ENCODE assay signal across 1 cellular context in genomic region chr7:155296788-155297516, GRCh38.
TF ChIP-seq lines count a peak whose summit lies in the region.

No MANE protein-coding gene starts in this region.

TF ChIP-seq in A549, 52 proteins besides CTCF, POLR2A, EP300 and RAD21 (continued from another document):
- TF ChIP-seq REST (IDR thresholded peaks at IDR 0.05) = no peak
- no peak for TF ChIP-seq ZC3H11A (IDR thresholded peaks at IDR 0.05)
- TF ChIP-seq HEYL (CRISPR knock-in tag; IDR thresholded peaks at IDR 0.05) = no peak
- peak; percentile 33 for TF ChIP-seq MAFK (IDR thresholded peaks at IDR 0.05; ENCODE audit: partially characterized antibody)
- TF ChIP-seq MAX (IDR thresholded peaks at IDR 0.05) = peak; percentile 62; the same call in 1 of the 2 replicates
- no peak for TF ChIP-seq MAZ (IDR thresholded peaks at IDR 0.05; ENCODE audit: borderline replicate concordance, low read depth, low read length)
- TF ChIP-seq BCL3 (IDR thresholded peaks at IDR 0.05) = no peak
- TF ChIP-seq SMC3 (IDR thresholded peaks at IDR 0.05) = no peak
- TF ChIP-seq USF2 (IDR thresholded peaks at IDR 0.05) = no peak
- TF ChIP-seq HOXA7 (CRISPR knock-in tag; IDR thresholded peaks at IDR 0.05) = no peak
- TF ChIP-seq EHF (CRISPR knock-in tag; IDR thresholded peaks at IDR 0.05) = no peak
- no peak for TF ChIP-seq NPAS2 (CRISPR knock-in tag; IDR thresholded peaks at IDR 0.05; ENCODE audit: borderline replicate concordance)
- no peak for TF ChIP-seq CEBPB (IDR thresholded peaks at IDR 0.05)
- TF ChIP-seq POLR2AphosphoS2 (conservative IDR thresholded peaks at IDR 0.05; ENCODE audit: low read length) = no peak
- peak; percentile 28 for TF ChIP-seq PHF8 (IDR thresholded peaks at IDR 0.05; ENCODE audit: borderline replicate concordance, low read depth)
- TF ChIP-seq ZNF302 (CRISPR knock-in tag; IDR thresholded peaks at IDR 0.05) = no peak
- no peak for TF ChIP-seq CBX8 (IDR thresholded peaks at IDR 0.05)
- no peak for TF ChIP-seq NR3C1 (IDR thresholded peaks at IDR 0.05)
- TF ChIP-seq FOSL2 (IDR thresholded peaks at IDR 0.05) = no peak
- TF ChIP-seq FOSL2 (CRISPR knock-in tag; IDR thresholded peaks at IDR 0.05) = peak; percentile 63
- TF ChIP-seq EHMT2 (IDR thresholded peaks at IDR 0.05; ENCODE audit: low read depth) = no peak
- 0 out of 2 replicates have a peak, but pooled peaks have one; percentile 23 for TF ChIP-seq FOSB (CRISPR knock-in tag; IDR thresholded peaks at IDR 0.05)
- TF ChIP-seq BHLHE40 (IDR thresholded peaks at IDR 0.05; ENCODE audit: low read depth, low read length) = 0 out of 2 replicates have a peak, but pooled peaks have one; percentile 6
- TF ChIP-seq MYC (IDR thresholded peaks at IDR 0.05; ENCODE audit: borderline replicate concordance, low read length) = no peak
- no peak for TF ChIP-seq FOXS1 (CRISPR knock-in tag; IDR thresholded peaks at IDR 0.05)
- no peak for TF ChIP-seq JUNB (IDR thresholded peaks at IDR 0.05)
TF ChIP-seq in A549: peak in this region for 9.
